Comparison of ENCODE assay signal across 9 cellular contexts in the genomic region with DNA sequence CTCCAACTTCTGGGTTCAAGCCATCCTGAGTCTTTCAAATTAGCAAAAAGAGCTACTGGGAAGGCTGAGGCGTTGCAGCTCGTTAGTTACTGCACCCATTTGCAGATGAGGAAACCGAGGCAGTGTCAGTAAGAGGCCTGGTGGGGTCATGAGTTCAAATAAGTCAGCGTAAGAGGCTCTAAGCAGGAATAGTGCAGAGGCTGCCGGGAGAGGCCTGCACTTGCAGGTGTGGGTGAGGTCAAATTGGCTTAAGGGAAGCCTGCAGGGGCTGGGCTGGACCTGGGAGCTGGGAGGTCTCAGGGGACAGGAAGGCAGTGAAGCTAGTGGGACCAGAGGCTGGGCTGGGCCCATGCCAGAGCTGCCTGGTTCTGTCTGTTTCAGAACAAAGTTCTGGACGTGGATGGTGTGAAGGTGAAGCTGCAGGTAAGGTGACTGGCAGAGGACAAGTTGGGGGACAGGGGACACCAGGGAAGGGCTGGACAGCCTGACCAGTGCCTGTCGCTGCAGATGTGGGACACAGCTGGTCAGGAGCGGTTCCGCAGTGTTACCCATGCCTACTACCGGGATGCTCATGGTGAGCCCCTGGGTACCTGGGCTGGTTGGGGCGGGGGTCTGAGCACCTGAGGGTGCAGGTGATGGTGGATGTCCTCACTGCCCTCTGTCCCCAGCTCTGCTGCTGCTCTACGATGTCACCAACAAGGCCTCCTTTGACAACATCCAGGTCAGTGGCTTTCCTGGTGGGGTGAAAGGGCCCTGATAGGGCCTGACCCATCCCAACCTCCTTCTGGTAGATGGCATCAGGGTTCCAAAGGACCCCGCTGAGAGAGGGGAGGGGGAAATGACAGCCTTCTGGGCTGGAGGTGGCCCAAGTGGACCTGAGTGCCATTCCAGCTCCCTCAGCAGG. TPM values are rescaled to one million over a fixed set of nuclear protein-coding genes. Genes with fewer than 3 reads are reported as not detected.
A peak's percentile ranks its signal among the peaks of the same experiment; 100 is the strongest.
DNase-seq lines count a peak whose midpoint lies in the region; ATAC-seq and TF ChIP-seq lines count a peak whose summit lies in the region.
"Had no signal": no experiment of that assay in that cellular context is flagged by ENCODE, and none has a peak within 500 bp of the region (broad histone marks: within the 10 kb centered on the region; RNA-seq: fewer than 3 reads in every experiment).

No MANE protein-coding gene starts in this region.

- H4K20me1 ChIP-seq in SU-DHL-6 (ENCODE audit: low read depth, low read length) = peaks cover 9% of the 10 kb centered on the region; the same call in 1 of the 2 replicates

- no peak for TF ChIP-seq EP300 in gastroesophageal sphincter (IDR thresholded peaks at IDR 0.05)
- TF ChIP-seq EP300 in stomach (IDR thresholded peaks at IDR 0.05) = no peak

- CTCF ChIA-PET in activated naive CD4-positive, alpha-beta T cell treated with anti-CD3 and anti-CD28 coated beads, Interleukin-2, amount 10 ng/mL, durations not matched to agents 7 days and 5 days (lab: Charles Lee) = interaction anchor here (0.7 to 1.3 kb wide), 5 partner anchors 11 to 332 kb away, joined by 3 to 4 read pairs (median 3); a partner anchor contains a TSS

- TF ChIP-seq POLR2A in gastroesophageal sphincter (IDR thresholded peaks at IDR 0.05) = no peak
- no peak for TF ChIP-seq POLR2A in stomach (IDR thresholded peaks at IDR 0.05)
- no peak for TF ChIP-seq POLR2A in Peyer's patch (IDR thresholded peaks at IDR 0.05)

- H3K9ac ChIP-seq in SU-DHL-6 (ENCODE audit: low read length) = peak overlapping the region; percentile 100

- H3K79me2 ChIP-seq in SU-DHL-6 (ENCODE audit: insufficient read depth, low read length) = peaks cover 27% of the 10 kb centered on the region

- ATAC-seq in gastroesophageal sphincter = no peak

- H3K9me3 ChIP-seq in SU-DHL-6 (ENCODE audit: insufficient read depth, low read length) (no peaks in the 10 kb centered on the region), gastroesophageal sphincter (no peaks in the 10 kb centered on the region), stomach (no peaks in the 10 kb centered on the region), Peyer's patch (no peaks in the 10 kb centered on the region)

- peaks cover 41% of the 10 kb centered on the region for H3K4me1 Mint-ChIP-seq in activated naive CD4-positive, alpha-beta T cell treated with anti-CD3 and anti-CD28 coated beads, Interleukin-2, amount 10 ng/mL, durations not matched to agents 7 days and 5 days

- no peaks in the 10 kb centered on the region for H3K27me3 ChIP-seq in SU-DHL-6 (ENCODE audit: low read length)
- H3K27me3 ChIP-seq in gastroesophageal sphincter = no peaks in the 10 kb centered on the region
- H3K27me3 ChIP-seq in stomach = peaks cover 0 to 4% (median 0%) of the 10 kb centered on the region in 3 donors
- no peaks in the 10 kb centered on the region for H3K27me3 ChIP-seq in Peyer's patch

- WGBS in gastroesophageal sphincter (ENCODE audit: low coverage in 1 of 2), 2 donors = 71 to 89% methylated on average over 2 to 4 of the region's 13 CpGs
- 53 to 66% (median 64%) methylated on average over 7 to 13 of the region's 13 CpGs for WGBS in stomach, 5 donors

- no peaks in the 10 kb centered on the region for H3K9me3 Mint-ChIP-seq in activated naive CD4-positive, alpha-beta T cell treated with anti-CD3 and anti-CD28 coated beads, Interleukin-2, amount 10 ng/mL, durations not matched to agents 7 days and 5 days

- H3K9me2 ChIP-seq in SU-DHL-6 (replicated peaks; ENCODE audit: insufficient read depth, low read length) = no peaks in the 10 kb centered on the region

- no peak overlapping the region for H3K27ac Mint-ChIP-seq in activated naive CD4-positive, alpha-beta T cell treated with anti-CD3 and anti-CD28 coated beads, Interleukin-2, amount 10 ng/mL, durations not matched to agents 7 days and 5 days

- peak overlapping the region; percentile 79 for H3K4me2 ChIP-seq in SU-DHL-6 (ENCODE audit: low read depth, low read length, poor library complexity, severe bottlenecking)

- peaks cover 18% of the 10 kb centered on the region for H3K36me3 Mint-ChIP-seq in activated naive CD4-positive, alpha-beta T cell treated with anti-CD3 and anti-CD28 coated beads, Interleukin-2, amount 10 ng/mL, durations not matched to agents 7 days and 5 days

- intact Hi-C loops in stomach (cut with DNase I; ENCODE audit: low total_unique reads) = loop anchor here (5.0 kb wide), 1 partner anchor 129 kb away; no protein-coding TSS in a partner anchor

- H3K36me3 ChIP-seq in SU-DHL-6 (ENCODE audit: low read length) (peaks cover 25% of the 10 kb centered on the region), gastroesophageal sphincter (peaks cover 0 to 11% of the 10 kb centered on the region in 2 donors), stomach (peaks cover 8 to 13% (median 12%) of the 10 kb centered on the region in 4 donors), Peyer's patch (peaks cover 0 to 6% (median 0%) of the 10 kb centered on the region in 3 donors)

- H3K4me3 Mint-ChIP-seq in activated naive CD4-positive, alpha-beta T cell treated with anti-CD3 and anti-CD28 coated beads, Interleukin-2, amount 10 ng/mL, durations not matched to agents 7 days and 5 days = peak overlapping the region; percentile 58

- no peak for TF ChIP-seq CTCF in SU-DHL-6 (IDR thresholded peaks at IDR 0.05; ENCODE audit: insufficient read depth, low read length, poor library complexity, severe bottlenecking)
- no peak for TF ChIP-seq CTCF in gastroesophageal sphincter (IDR thresholded peaks at IDR 0.05)
- no peak for TF ChIP-seq CTCF in stomach (IDR thresholded peaks at IDR 0.05)
- TF ChIP-seq CTCF in Peyer's patch (IDR thresholded peaks at IDR 0.05) = no peak

- no peak for DNase-seq in activated naive CD4-positive, alpha-beta T cell treated with anti-CD3 and anti-CD28 coated beads, Interleukin-2, amount 10 ng/mL, durations not matched to agents 7 days and 5 days
- no peak for DNase-seq in activated naive CD4-positive, alpha-beta T cell treated with Interleukin-2 at 50 U/mL for 16 hours
- DNase-seq in stomach (no peak), middle frontal gyrus (ENCODE audit: extremely low spot score, low spot score) (no peak), Peyer's patch (no peak)
- DNase-seq in NK-92 treated with Interleukin-12 subunit alpha and Interleukin-12 subunit beta, amount 100 ng/mL, for 24 hours (lab: John Stamatoyannopoulos, UW) = no peak
- DNase-seq: NCI-H1105 had no signal

- peaks cover 5 to 81% (median 57%) of the 10 kb centered on the region in 3 donors for H3K4me1 ChIP-seq in gastroesophageal sphincter
- peaks cover 67 to 90% (median 84%) of the 10 kb centered on the region in 4 donors for H3K4me1 ChIP-seq in stomach
- peaks cover 13 to 69% (median 38%) of the 10 kb centered on the region in 4 donors for H3K4me1 ChIP-seq in Peyer's patch

- no peak overlapping the region for H2AFZ ChIP-seq in SU-DHL-6 (ENCODE audit: low read depth, low read length, severe bottlenecking)

- peaks cover 64% of the 10 kb centered on the region for H3F3A ChIP-seq in SU-DHL-6 (ENCODE audit: insufficient read depth)

- H3K27me3 Mint-ChIP-seq in activated naive CD4-positive, alpha-beta T cell treated with anti-CD3 and anti-CD28 coated beads, Interleukin-2, amount 10 ng/mL, durations not matched to agents 7 days and 5 days = peaks cover 36% of the 10 kb centered on the region

- H3K4me3 ChIP-seq in SU-DHL-6 (ENCODE audit: insufficient read depth, low read length, poor library complexity, severe bottlenecking) (no peak overlapping the region), gastroesophageal sphincter (no peak overlapping the region), stomach (peak overlapping the region in 2 of 4 donors; percentile 6 to 87), Peyer's patch (no peak overlapping the region)

- H3K27ac ChIP-seq in SU-DHL-6 (ENCODE audit: low read depth, low read length) = peak overlapping the region; percentile 30
- H3K27ac ChIP-seq in gastroesophageal sphincter = peak overlapping the region in 3 of 4 donors; percentile 16 to 94 (median 31)
- H3K27ac ChIP-seq in stomach = peak overlapping the region; percentile 65 to 97 (median 83)
- peak overlapping the region in 1 of 4 donors; percentile 33 for H3K27ac ChIP-seq in Peyer's patch

RNA-seq across cellular contexts. Expression of a gene that starts 3.0 kb away (rescaled TPM):
- total RNA-seq in gastroesophageal sphincter = 1 to 10 TPM in 1 of 4 donors, under 1 TPM in 1, not detected in 2; 0.39 to 1.0 TPM
- total RNA-seq in stomach = 100 to 1,000 TPM in 1 of 5 donors, 10 to 100 TPM in 1, not detected in 3; 27.2 to 114 TPM
- 10 to 100 TPM; 15.1 to 63.4 (median 20.3) TPM for polyA plus RNA-seq in stomach
- 10 to 100 TPM; 17.9 to 33.8 (median 24.3) TPM for total RNA-seq in Peyer's patch

RNA-seq across cellular contexts. Expression of a gene that starts 4.1 kb away (rescaled TPM):
- total RNA-seq in gastroesophageal sphincter (10 to 100 TPM; 36.3 to 70.1 (median 56.3) TPM), stomach (100 to 1,000 TPM in 1 of 5 donors, 10 to 100 TPM in 4; 20.9 to 204 (median 58.9) TPM), Peyer's patch (100 to 1,000 TPM in 1 of 4 donors, 10 to 100 TPM in 3; 51.2 to 120 (median 79.3) TPM)
- polyA plus RNA-seq in stomach = 10 to 100 TPM; 27.1 to 39.5 (median 37.3) TPM

RNA-seq across cellular contexts. Expression of a gene that starts 15.7 kb away (rescaled TPM):
- total RNA-seq in gastroesophageal sphincter (100 to 1,000 TPM; 181 to 492 (median 352) TPM), stomach (100 to 1,000 TPM in 3 of 5 donors, 10 to 100 TPM in 2; 88.5 to 776 (median 459) TPM), Peyer's patch (100 to 1,000 TPM in 3 of 4 donors, 10 to 100 TPM in 1; 64.6 to 305 (median 188) TPM)
- 10 to 100 TPM; 10.4 to 58.9 (median 22.7) TPM for polyA plus RNA-seq in stomach

RNA-seq across cellular contexts. Expression of a gene that starts 45.0 kb away (rescaled TPM):
- under 1 TPM in 2 of 4 donors, not detected in 2; 0.27 to 0.35 TPM for total RNA-seq in gastroesophageal sphincter
- under 1 TPM in 1 of 5 donors, not detected in 4; 0.73 TPM for total RNA-seq in stomach
- under 1 TPM; 0.15 to 0.55 (median 0.19) TPM for polyA plus RNA-seq in stomach
- not detected for total RNA-seq in Peyer's patch

RNA-seq across cellular contexts. Expression of a gene that starts 53.8 kb away (rescaled TPM):
- total RNA-seq in gastroesophageal sphincter (10 to 100 TPM; 29.0 to 50.8 (median 34.1) TPM), stomach (100 to 1,000 TPM in 1 of 5 donors, 10 to 100 TPM in 3, 1 to 10 TPM in 1; 7.5 to 235 (median 56.2) TPM), Peyer's patch (10 to 100 TPM; 45.7 to 95.7 (median 69.4) TPM)
- polyA plus RNA-seq in stomach = 10 to 100 TPM; 46.8 to 68.1 (median 55.3) TPM
